In the genomic region with DNA sequence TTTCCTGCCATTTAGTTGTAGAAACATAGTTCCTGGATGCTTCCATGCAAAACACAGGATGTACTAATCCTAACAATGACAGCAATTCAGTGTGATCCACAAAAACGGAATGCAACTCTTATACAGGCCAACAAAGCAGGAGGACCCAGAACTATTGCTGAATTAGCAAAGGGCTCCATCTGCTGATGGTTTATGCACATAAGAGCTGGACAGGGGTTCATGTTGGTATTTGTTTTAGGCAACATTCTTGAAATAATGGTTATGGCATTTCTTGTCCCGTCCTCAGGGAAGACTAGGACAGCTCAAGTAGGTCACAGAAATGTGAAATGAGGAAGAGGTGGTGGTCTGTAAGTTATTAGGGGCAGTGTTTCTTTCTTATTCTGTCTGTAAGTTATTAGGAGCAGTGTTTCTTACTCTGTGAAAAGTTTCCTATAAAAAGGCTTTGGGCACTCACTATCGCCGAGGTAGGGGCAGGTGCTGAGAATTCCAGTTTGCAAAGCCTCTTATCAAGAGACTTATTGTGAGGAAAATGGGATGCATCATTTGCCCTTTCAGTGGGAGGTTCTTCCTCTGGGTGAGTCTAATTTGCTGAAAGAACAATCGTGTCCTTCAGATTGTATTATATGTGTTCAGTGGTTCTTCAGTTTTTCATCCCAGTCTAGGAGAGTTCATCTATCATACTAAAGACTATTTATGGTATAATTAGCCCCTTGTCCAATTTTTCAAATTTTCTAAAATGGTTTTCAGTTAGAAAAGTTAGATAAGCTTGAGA, we compare ENCODE assay signal across 8 cellular contexts.
DNase-seq lines count a peak whose midpoint lies in the region; ATAC-seq and TF ChIP-seq lines count a peak whose summit lies in the region.

No MANE protein-coding gene starts in this region.

- DNase-seq in Right ventricle myocardium superior (no peak), cardiac septum (ENCODE audit: low spot score) (no peak), NCI-H2029 (lab: John Stamatoyannopoulos, UW) (peak; percentile 35), left ventricle myocardium superior (no peak)
- peak; percentile 7 for DNase-seq in activated CD8-positive, alpha-beta T cell treated with anti-CD3 and anti-CD28 coated beads for 36 hours
- DNase-seq in stimulated activated effector memory CD8-positive, alpha-beta T cell treated with anti-CD3 and anti-CD28 coated beads, Interleukin-12 subunit alpha, Interleukin-12 subunit beta, amount 100 ng/mL, for 72 hours (ENCODE audit: low spot score in 2 of 2), result no peak
- DNase-seq in NK-92 treated with Interleukin-12 subunit alpha and Interleukin-12 subunit beta, amount 100 ng/mL, for 24 hours (lab: John Stamatoyannopoulos, UW), result no peak

- no peak for TF ChIP-seq CTCF in activated CD8-positive, alpha-beta T cell treated with anti-CD3 and anti-CD28 coated beads for 36 hours (IDR thresholded peaks at IDR 0.05)

- POLR2A ChIA-PET in activated CD8-positive, alpha-beta T cell treated with anti-CD3 and anti-CD28 coated beads for 36 hours (lab: Charles Lee), result no interaction called here

- H3K27me3 Mint-ChIP-seq in activated CD8-positive, alpha-beta T cell treated with anti-CD3 and anti-CD28 coated beads for 36 hours, result peaks cover 22% of the 10 kb centered on the region

- CTCF ChIA-PET in activated CD8-positive, alpha-beta T cell treated with anti-CD3 and anti-CD28 coated beads for 36 hours (lab: Charles Lee), result interaction anchor here (0.6 to 1.3 kb wide), 4 partner anchors 15 to 492 kb away, joined by 3 to 4 read pairs (median 4); no protein-coding TSS in a partner anchor

- no peak overlapping the region for H3K27ac Mint-ChIP-seq in activated CD8-positive, alpha-beta T cell treated with anti-CD3 and anti-CD28 coated beads for 36 hours
- H3K27ac Mint-ChIP-seq in stimulated activated effector memory CD8-positive, alpha-beta T cell treated with anti-CD3 and anti-CD28 coated beads, Interleukin-12 subunit alpha, Interleukin-12 subunit beta, amount 100 ng/mL, for 72 hours, result no peak overlapping the region

- ATAC-seq in Right ventricle myocardium superior (ENCODE audit: poor library complexity) (peak; percentile 52), HG02763 (IDR thresholded peaks at IDR 0.05; ENCODE audit: unreplicated experiment) (peak; percentile 72), left ventricle myocardium superior (peak; percentile 45)
- no peak for ATAC-seq in activated CD8-positive, alpha-beta T cell treated with anti-CD3 and anti-CD28 coated beads for 36 hours
- ATAC-seq in stimulated activated effector memory CD8-positive, alpha-beta T cell treated with anti-CD3 and anti-CD28 coated beads, Interleukin-12 subunit alpha, Interleukin-12 subunit beta, amount 100 ng/mL, for 72 hours, result no peak

- H3K4me1 Mint-ChIP-seq in activated CD8-positive, alpha-beta T cell treated with anti-CD3 and anti-CD28 coated beads for 36 hours (ENCODE audit: low read depth), result peaks cover 7% of the 10 kb centered on the region
- H3K4me1 Mint-ChIP-seq in stimulated activated effector memory CD8-positive, alpha-beta T cell treated with anti-CD3 and anti-CD28 coated beads, Interleukin-12 subunit alpha, Interleukin-12 subunit beta, amount 100 ng/mL, for 72 hours, result no peaks in the 10 kb centered on the region

- intact Hi-C loops in Right ventricle myocardium superior (cut with DNase I), result no loop called here
- intact Hi-C loops in cardiac septum (cut with DNase I), result no loop called here
- intact Hi-C loops in activated CD8-positive, alpha-beta T cell treated with anti-CD3 and anti-CD28 coated beads for 36 hours (cut with micrococcal nuclease), result no loop called here
- intact Hi-C loops in left ventricle myocardium superior (cut with micrococcal nuclease), result no loop called here

- peak overlapping the region; percentile 38 for H3K4me3 Mint-ChIP-seq in activated CD8-positive, alpha-beta T cell treated with anti-CD3 and anti-CD28 coated beads for 36 hours
- peak overlapping the region; percentile 38 for H3K4me3 Mint-ChIP-seq in stimulated activated effector memory CD8-positive, alpha-beta T cell treated with anti-CD3 and anti-CD28 coated beads, Interleukin-12 subunit alpha, Interleukin-12 subunit beta, amount 100 ng/mL, for 72 hours

- H3K9me3 Mint-ChIP-seq in activated CD8-positive, alpha-beta T cell treated with anti-CD3 and anti-CD28 coated beads for 36 hours, result no peaks in the 10 kb centered on the region
- H3K9me3 Mint-ChIP-seq in stimulated activated effector memory CD8-positive, alpha-beta T cell treated with anti-CD3 and anti-CD28 coated beads, Interleukin-12 subunit alpha, Interleukin-12 subunit beta, amount 100 ng/mL, for 72 hours, result no peaks in the 10 kb centered on the region

- no peaks in the 10 kb centered on the region for H3K36me3 Mint-ChIP-seq in activated CD8-positive, alpha-beta T cell treated with anti-CD3 and anti-CD28 coated beads for 36 hours (ENCODE audit: low read depth)
- no peaks in the 10 kb centered on the region for H3K36me3 Mint-ChIP-seq in stimulated activated effector memory CD8-positive, alpha-beta T cell treated with anti-CD3 and anti-CD28 coated beads, Interleukin-12 subunit alpha, Interleukin-12 subunit beta, amount 100 ng/mL, for 72 hours

Comparison
In these comparisons a context has a peak if more than half of its experiments do, and no peak if none do; other contexts are left out.
1. ATAC-seq: peak in Right ventricle myocardium superior (single experiment), HG02763 (single experiment) and left ventricle myocardium superior (single experiment); none in activated CD8-positive, alpha-beta T cell treated with anti-CD3 and anti-CD28 coated beads for 36 hours (single experiment) and stimulated activated effector memory CD8-positive, alpha-beta T cell treated with anti-CD3 and anti-CD28 coated beads, Interleukin-12 subunit alpha, Interleukin-12 subunit beta, amount 100 ng/mL, for 72 hours (single experiment).
2. DNase-seq: peak in NCI-H2029 (single experiment) and activated CD8-positive, alpha-beta T cell treated with anti-CD3 and anti-CD28 coated beads for 36 hours (single experiment); none in Right ventricle myocardium superior (single experiment), cardiac septum (single experiment), left ventricle myocardium superior (single experiment), stimulated activated effector memory CD8-positive, alpha-beta T cell treated with anti-CD3 and anti-CD28 coated beads, Interleukin-12 subunit alpha, Interleukin-12 subunit beta, amount 100 ng/mL, for 72 hours (0 of 2) and NK-92 treated with Interleukin-12 subunit alpha and Interleukin-12 subunit beta, amount 100 ng/mL, for 24 hours (single experiment).